19 cellular contexts compared by ENCODE assay signal in the genomic region with DNA sequence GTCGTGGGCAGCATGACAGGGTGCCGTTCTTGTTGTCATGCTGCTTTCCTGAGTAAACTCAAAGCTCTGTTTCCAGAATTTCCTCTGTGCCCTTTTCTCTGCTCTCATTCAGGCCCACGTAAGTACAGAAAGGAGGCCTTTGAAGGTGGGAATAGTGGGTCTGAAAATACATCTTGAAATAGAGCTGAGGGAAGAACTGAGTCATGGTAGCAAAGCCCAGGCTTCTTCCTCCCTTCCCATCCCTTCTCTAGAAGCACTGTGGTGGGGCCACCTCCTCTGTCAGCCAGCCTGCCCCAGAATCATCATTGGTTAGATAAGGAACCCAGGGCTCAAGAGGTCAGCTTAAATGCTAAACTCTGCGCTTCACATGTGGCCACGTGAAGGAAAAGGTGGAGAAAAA. TPM values are rescaled to one million over a fixed set of nuclear protein-coding genes. Genes with fewer than 3 reads are reported as not detected.
DNase-seq lines count a peak whose midpoint lies in the region; ATAC-seq and TF ChIP-seq lines count a peak whose summit lies in the region.
"Had no signal": no experiment of that assay in that cellular context is flagged by ENCODE, and none has a peak within 500 bp of the region (broad histone marks: within the 10 kb centered on the region; RNA-seq: fewer than 3 reads in every experiment).

No MANE protein-coding gene starts in this region.

- ATAC-seq in IMR-90 (ENCODE audit: low read depth), result no peak
- ATAC-seq in HG02938 (IDR thresholded peaks at IDR 0.05; ENCODE audit: unreplicated experiment), result no peak
- ATAC-seq: left lung had no signal

- dilution Hi-C loops in IMR-90 (cut with HindIII; ENCODE audit: low sequenced_read_pairs, unreplicated experiment), result no loop called here

- H3K9me1 ChIP-seq in IMR-90 (ENCODE audit: insufficient read depth, low read length), result peaks cover 19% of the 10 kb centered on the region

- no peak overlapping the region for H2BK5ac ChIP-seq in IMR-90 (ENCODE audit: low read depth, low read length, poor library complexity, severe bottlenecking)

- TF ChIP-seq CTCF in IMR-90 (conservative IDR thresholded peaks at IDR 0.05; ENCODE audit: low read depth, low read length), result no peak
- no peak for TF ChIP-seq CTCF in neural progenitor cell (IDR thresholded peaks at IDR 0.05)

- CTCF ChIA-PET in IMR-90 (lab: Yijun Ruan, JAX), result interaction anchor here (0.8 kb wide), 1 partner anchor 38 kb away, joined by 3 read pairs; no protein-coding TSS in a partner anchor

- in situ Hi-C loops in IMR-90 (cut with MboI; ENCODE audit: low sequenced_read_pairs), result no loop called here

- no peak overlapping the region for H3K4ac ChIP-seq in IMR-90 (ENCODE audit: low read depth, low read length)

- no peak overlapping the region for H3K14ac ChIP-seq in IMR-90 (replicated peaks; ENCODE audit: low read depth, low read length)

- H2AFZ ChIP-seq in IMR-90 (replicated peaks; ENCODE audit: low read length, poor library complexity), result no peak overlapping the region
- H2AFZ ChIP-seq in neural progenitor cell (replicated peaks), result no peak overlapping the region

- no peak overlapping the region for H2AK9ac ChIP-seq in IMR-90 (replicated peaks; ENCODE audit: low read depth, low read length, poor library complexity)

- H3K36me3 ChIP-seq in BLaER1 (peaks cover 52% of the 10 kb centered on the region), IMR-90 (ENCODE audit: control insufficient read depth, insufficient read depth, low read length) (peaks cover 17% of the 10 kb centered on the region), neural progenitor cell (no peaks in the 10 kb centered on the region)

- no peak overlapping the region for H4K91ac ChIP-seq in IMR-90 (ENCODE audit: insufficient read depth, low read depth, low read length)

- POLR2A ChIA-PET in IMR-90 (lab: Charles Lee; ENCODE audit: unreplicated experiment), result no interaction called here

- intact Hi-C loops in IMR-90 (cut with micrococcal nuclease), result no loop called here

- H3K23ac ChIP-seq in IMR-90 (ENCODE audit: low read depth, low read length), result no peak overlapping the region

- H3K4me3 ChIP-seq in BLaER1 (no peak overlapping the region), IMR-90 (ENCODE audit: insufficient read depth, low read depth, low read length) (no peak overlapping the region), neural progenitor cell (no peak overlapping the region)
- H3K4me3 ChIP-seq: left lung had no signal

- peak overlapping the region; percentile 2; the same call in 1 of the 2 replicates for H3K9ac ChIP-seq in BLaER1
- H3K9ac ChIP-seq in IMR-90 (ENCODE audit: low read depth, low read length), result no peak overlapping the region
- H3K9ac ChIP-seq in neural progenitor cell, result no peak overlapping the region

- H3K9me3 Mint-ChIP-seq in neural progenitor cell, result no peaks in the 10 kb centered on the region
- H3K9me3 Mint-ChIP-seq: T-helper 1 cell treated with Interleukin-12 subunit alpha and Interleukin-12 subunit beta and Interleukin-4 antibody, amounts not matched to agents 30 μg/mL and 1 μg/mL, for 36 hours had no signal

- H3K4me1 ChIP-seq in BLaER1 (peaks cover 89% of the 10 kb centered on the region), IMR-90 (ENCODE audit: control insufficient read depth, insufficient read depth, low read length) (peaks cover 8% of the 10 kb centered on the region), neural progenitor cell (no peaks in the 10 kb centered on the region)

- H3K4me2 ChIP-seq in BLaER1 (peak overlapping the region; percentile 56), IMR-90 (ENCODE audit: low read depth, low read length) (no peak overlapping the region), neural progenitor cell (no peak overlapping the region)

- H2BK20ac ChIP-seq in IMR-90 (ENCODE audit: low read depth, low read length), result no peak overlapping the region

- H3F3A ChIP-seq in neural progenitor cell (ENCODE audit: low read depth), result no peaks in the 10 kb centered on the region

- no peaks in the 10 kb centered on the region for H3K9me3 ChIP-seq in BLaER1
- H3K9me3 ChIP-seq in IMR-90 (ENCODE audit: control insufficient read depth, insufficient read depth, low read length), result no peaks in the 10 kb centered on the region
- H3K9me3 ChIP-seq in neural progenitor cell (ENCODE audit: low read depth), result no peaks in the 10 kb centered on the region
- H3K9me3 ChIP-seq: left lung had no signal

- no peaks in the 10 kb centered on the region for H3K79me2 ChIP-seq in neural progenitor cell (ENCODE audit: low read depth)

- no TSS peak for BruUV-seq in IMR-90 (replicated peaks; lab: Mats Ljungman, UMichigan)

- no peak overlapping the region for H2BK120ac ChIP-seq in IMR-90 (ENCODE audit: low read depth, low read length)

- H4K20me1 ChIP-seq in BLaER1, result peaks cover 97% of the 10 kb centered on the region
- peaks cover 78% of the 10 kb centered on the region for H4K20me1 ChIP-seq in IMR-90 (ENCODE audit: insufficient read depth, low read length)
- peaks cover 78% of the 10 kb centered on the region for H4K20me1 ChIP-seq in neural progenitor cell (ENCODE audit: low read depth)

- peaks cover 19 to 76% of the 10 kb centered on the region in 2 experiments for H3K79me1 ChIP-seq in IMR-90 (ENCODE audit: low read depth in 1 of 2, low read length in 2 of 2)

- no peak overlapping the region for H2AK5ac ChIP-seq in IMR-90 (ENCODE audit: low read depth, low read length)

- H3K56ac ChIP-seq in IMR-90 (ENCODE audit: extremely low read depth, insufficient read depth, low read length), result no peak overlapping the region

- WGBS in IMR-90 (ENCODE audit: extremely low coverage in 2 of 2, insufficient read length in 1 of 2), 2 experiments, result 20% methylated on average over 1 of the region's 5 CpGs; no CpG with 5 or more reads in 1 of the 2 experiments

- H3K27me3 Mint-ChIP-seq in neural progenitor cell (ENCODE audit: insufficient read depth, low read depth), result peaks cover 2% of the 10 kb centered on the region
- H3K27me3 Mint-ChIP-seq: progenitor cell of endocrine pancreas had no signal

- H3K27ac Mint-ChIP-seq in neural progenitor cell, result peak overlapping the region; percentile 62

- H4K5ac ChIP-seq in IMR-90 (ENCODE audit: low read depth, low read length), result no peak overlapping the region

- no peak overlapping the region for H2BK15ac ChIP-seq in IMR-90 (ENCODE audit: low read depth, low read length)

- H3K27me3 ChIP-seq in BLaER1 (no peaks in the 10 kb centered on the region), IMR-90 (ENCODE audit: control insufficient read depth, insufficient read depth, low read length) (no peaks in the 10 kb centered on the region), neural progenitor cell (no peaks in the 10 kb centered on the region)
- H3K27me3 ChIP-seq: left lung had no signal

- no peak overlapping the region for H3K18ac ChIP-seq in IMR-90 (ENCODE audit: low read depth, low read length)

- TF ChIP-seq POLR2A in IMR-90 (IDR thresholded peaks at IDR 0.05; ENCODE audit: low read depth, low read length), result no peak

- no peaks in the 10 kb centered on the region for H3K4me1 Mint-ChIP-seq in neural progenitor cell

- DNase-seq in IMR-90, result peak; percentile 25
- DNase-seq in amniotic epithelial cell (ENCODE audit: low read depth), result peak; percentile 52
- no peak for DNase-seq in neural progenitor cell (ENCODE audit: low spot score)
- DNase-seq in AML-193 (lab: John Stamatoyannopoulos, UW), result no peak
- no peak for DNase-seq in COLO829 (ENCODE audit: low spot score)
- no peak for DNase-seq in NCI-H2107 (lab: John Stamatoyannopoulos, UW)
- DNase-seq: activated gamma-delta T cell; foreskin fibroblast; left lung; NCI-H1436; NCI-H2227 treated with DMSO at 0.1 percent for 48 hours; Right ventricle myocardium superior; stimulated activated CD4-positive, alpha-beta T cell treated with anti-CD3 and anti-CD28 coated beads, Interleukin-12 subunit alpha, Interleukin-12 subunit beta, amount 100 ng/mL, for 4 hours had no signal

- no peak for TF ChIP-seq RAD21 in IMR-90 (IDR thresholded peaks at IDR 0.05; ENCODE audit: low read length)

- peaks cover 2% of the 10 kb centered on the region for H3K36me3 Mint-ChIP-seq in neural progenitor cell

- H4K8ac ChIP-seq in IMR-90 (ENCODE audit: low read depth in 2 of 2, low read length in 2 of 2), result no peak overlapping the region

- H3K4me3 Mint-ChIP-seq in neural progenitor cell, result no peak overlapping the region
- H3K4me3 Mint-ChIP-seq: T-helper 1 cell treated with Interleukin-12 subunit alpha and Interleukin-12 subunit beta and Interleukin-4 antibody, amounts not matched to agents 30 μg/mL and 1 μg/mL, for 36 hours had no signal

- peak overlapping the region; percentile 18; the same call in 1 of the 2 replicates for H3K27ac ChIP-seq in BLaER1
- no peak overlapping the region for H3K27ac ChIP-seq in IMR-90 (ENCODE audit: insufficient read depth, low read length)
- H3K27ac ChIP-seq in neural progenitor cell, result no peak overlapping the region
- H3K27ac ChIP-seq: HL-60 had no signal

RNA-seq across cellular contexts. Expression of a gene that starts 9.4 kb away (rescaled TPM):
- total RNA-seq in IMR-90 (2012; rRNA removed) (0.18 and 0.28 TPM in 2 replicates), neural progenitor cell (ENCODE audit: low replicate concordance) (0.40 and 0.45 TPM in 2 replicates)
- 0.89 and 1.1 TPM in 2 replicates for polyA plus RNA-seq in IMR-90 (2012; rRNA removed)
- polyA plus RNA-seq in IMR-90 (2012; cell fraction: cytosol; rRNA removed), result 0.49 and 1.1 TPM in 2 replicates
- 5.0 and 13.4 TPM in 2 replicates for polyA plus RNA-seq in IMR-90 (2012; cell fraction: nucleus; rRNA removed; ENCODE audit: low replicate concordance)
- total RNA-seq: cardiac septum had no signal

RNA-seq across cellular contexts. Expression of a gene that starts 14.4 kb away (rescaled TPM):
- total RNA-seq in IMR-90 (2012; rRNA removed), result 25.6 and 28.7 TPM in 2 replicates
- 36.7 and 50.5 TPM in 2 replicates for polyA plus RNA-seq in IMR-90 (2012; rRNA removed)
- 69.8 and 71.1 TPM in 2 replicates for polyA plus RNA-seq in IMR-90 (2012; cell fraction: cytosol; rRNA removed)
- polyA plus RNA-seq in IMR-90 (2012; cell fraction: nucleus; rRNA removed; ENCODE audit: low replicate concordance), result 27.2 and 55.0 TPM in 2 replicates
- 1.2 and 4.4 TPM in 2 replicates for total RNA-seq in neural progenitor cell (ENCODE audit: low replicate concordance)

RNA-seq across cellular contexts. Expression of a gene that starts 21.7 kb away (rescaled TPM):
- total RNA-seq in IMR-90 (2012; rRNA removed) (1.4 and 1.7 TPM in 2 replicates), neural progenitor cell (ENCODE audit: low replicate concordance) (1.5 and 4.9 TPM in 2 replicates)
- 18.8 and 22.5 TPM in 2 replicates for polyA plus RNA-seq in IMR-90 (2012; rRNA removed)
- 6.5 and 10.4 TPM in 2 replicates for polyA plus RNA-seq in IMR-90 (2012; cell fraction: cytosol; rRNA removed)
- 143 and 421 TPM in 2 replicates for polyA plus RNA-seq in IMR-90 (2012; cell fraction: nucleus; rRNA removed; ENCODE audit: low replicate concordance)

RNA-seq across cellular contexts. Expression of a gene that starts 29.2 kb away (rescaled TPM):
- 10.3 and 11.5 TPM in 2 replicates for total RNA-seq in IMR-90 (2012; rRNA removed)
- 26.5 and 26.7 TPM in 2 replicates for polyA plus RNA-seq in IMR-90 (2012; rRNA removed)
- 14.3 and 32.1 TPM in 2 replicates for polyA plus RNA-seq in IMR-90 (2012; cell fraction: cytosol; rRNA removed)
- polyA plus RNA-seq in IMR-90 (2012; cell fraction: nucleus; rRNA removed; ENCODE audit: low replicate concordance), result 18.0 and 37.0 TPM in 2 replicates
- total RNA-seq in neural progenitor cell (ENCODE audit: low replicate concordance), result 13.1 and 30.4 TPM in 2 replicates

RNA-seq across cellular contexts. Expression of a gene that starts 37.5 kb away (rescaled TPM):
- not detected in 2 replicates for total RNA-seq in IMR-90 (2012; rRNA removed)
- polyA plus RNA-seq in IMR-90 (2012; rRNA removed), result 0.27 and 0.32 TPM in 2 replicates
- polyA plus RNA-seq in IMR-90 (2012; cell fraction: cytosol; rRNA removed), result 0.09 and 0.14 TPM in 2 replicates
- 3.2 and 5.5 TPM in 2 replicates for polyA plus RNA-seq in IMR-90 (2012; cell fraction: nucleus; rRNA removed; ENCODE audit: low replicate concordance)
- total RNA-seq in neural progenitor cell (ENCODE audit: low replicate concordance), result 0.54 and 2.0 TPM in 2 replicates
- total RNA-seq: progenitor cell of endocrine pancreas, Right ventricle myocardium superior had no signal

Comparison
In these comparisons a context has a peak if more than half of its experiments do, and no peak if none do; other contexts are left out.
1. DNase-seq: peak in IMR-90 (single experiment) and amniotic epithelial cell (single experiment); none in neural progenitor cell (single experiment), AML-193 (0 of 2), COLO829 (single experiment) and NCI-H2107 (single experiment).